ENCODE assay signal across 31 cellular contexts in the genomic region with DNA sequence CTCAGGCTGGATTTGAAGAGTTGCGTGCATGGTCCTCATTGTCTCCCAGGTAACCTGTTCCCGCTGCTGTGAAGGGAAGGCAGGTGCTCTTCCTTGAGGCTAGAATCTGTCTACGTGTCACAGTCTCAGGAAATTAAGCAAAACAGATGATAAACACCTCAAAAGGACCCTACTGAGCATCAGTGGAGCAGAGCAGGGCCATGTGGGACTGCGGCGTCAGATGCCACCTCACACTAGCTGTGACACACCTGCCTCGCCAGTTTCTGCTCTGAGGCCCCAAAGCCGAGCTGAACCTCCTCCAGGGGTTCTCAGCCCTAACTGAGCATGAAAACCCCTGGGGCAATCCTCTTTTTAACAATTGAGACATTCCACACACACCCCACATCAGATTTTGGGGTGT.
"Had no signal": no experiment of that assay in that cellular context is flagged by ENCODE, and none has a peak within 500 bp of the region (broad histone marks: within the 10 kb centered on the region; RNA-seq: fewer than 3 reads in every experiment).

No MANE protein-coding gene starts in this region.

- H3K9me3 ChIP-seq: left lung, lower lobe of right lung, neutrophil, pancreas, prostate gland, suprapubic skin, thoracic aorta, tibial artery, uterus had no signal

- H3K36me3 Mint-ChIP-seq: immature natural killer cell, neural progenitor cell, type B pancreatic cell had no signal

- H3K27ac ChIP-seq: left lung, lower lobe of right lung, neural progenitor cell, neutrophil, pancreas, prostate gland, skin epidermis, suprapubic skin, thoracic aorta, tibial artery, uterus had no signal

- H3K9me3 Mint-ChIP-seq: immature natural killer cell; naive thymus-derived CD8-positive, alpha-beta T cell; nephron; neural progenitor cell; stimulated activated naive B cell treated with anti-CD40 and anti-IgM and Interleukin-4, amounts not matched to agents 10 μg/mL and 1 μg/mL and 100 μg/mL, for 72 hours; stimulated activated naive CD8-positive, alpha-beta T cell treated with anti-CD3 and anti-CD28 coated beads, Interleukin-15, Interleukin-2, amounts not matched to agents 100 ng/mL and 50 ng/mL, for 24 hours; type B pancreatic cell had no signal

- H3K4me3 Mint-ChIP-seq: immature natural killer cell; naive thymus-derived CD8-positive, alpha-beta T cell; nephron; neural progenitor cell; stimulated activated naive B cell treated with anti-CD40 and anti-IgM and Interleukin-4, amounts not matched to agents 10 μg/mL and 1 μg/mL and 100 μg/mL, for 72 hours; stimulated activated naive CD8-positive, alpha-beta T cell treated with anti-CD3 and anti-CD28 coated beads, Interleukin-15, Interleukin-2, amounts not matched to agents 100 ng/mL and 50 ng/mL, for 24 hours; type B pancreatic cell had no signal

- ATAC-seq: left colon; left lung; lower lobe of right lung; naive thymus-derived CD8-positive, alpha-beta T cell; pancreas; right cardiac atrium; sciatic nerve; stimulated activated naive B cell treated with anti-CD40 and anti-IgM and Interleukin-4, amounts not matched to agents 10 μg/mL and 1 μg/mL and 100 μg/mL, for 72 hours had no signal

- H3K4me2 ChIP-seq: neural progenitor cell had no signal

- H3K36me3 ChIP-seq: left lung, lower lobe of right lung, neural progenitor cell, neutrophil, pancreas, prostate gland, suprapubic skin, thoracic aorta, tibial artery, uterus had no signal

- H3K27ac Mint-ChIP-seq: immature natural killer cell; naive thymus-derived CD8-positive, alpha-beta T cell; nephron; neural progenitor cell; stimulated activated naive B cell treated with anti-CD40 and anti-IgM and Interleukin-4, amounts not matched to agents 10 μg/mL and 1 μg/mL and 100 μg/mL, for 72 hours; stimulated activated naive CD8-positive, alpha-beta T cell treated with anti-CD3 and anti-CD28 coated beads, Interleukin-15, Interleukin-2, amounts not matched to agents 100 ng/mL and 50 ng/mL, for 24 hours; type B pancreatic cell had no signal

- H2AFZ ChIP-seq: neural progenitor cell had no signal

- H3K4me1 Mint-ChIP-seq: immature natural killer cell, neural progenitor cell had no signal

- DNase-seq: hypothalamus; immature natural killer cell; kidney; left colon; left lung; lower lobe of right lung; mammary epithelial cell; mesenchymal stem cell; naive thymus-derived CD8-positive, alpha-beta T cell; occipital lobe; pancreas; posterior cingulate gyrus; retina; right cardiac atrium; stimulated activated CD4-positive, alpha-beta T cell treated with anti-CD3 and anti-CD28 coated beads, Interleukin-12 subunit alpha, Interleukin-12 subunit beta, amount 100 ng/mL, for 4 hours; stimulated activated CD4-positive, alpha-beta T cell treated with anti-CD3 and anti-CD28 coated beads, Interleukin-15, amount 100 ng/mL, for 24 hours; stimulated activated CD4-positive, alpha-beta T cell treated with anti-CD3 and anti-CD28 coated beads, Interleukin-2, amount 100 ng/mL, for 24 hours; stimulated activated CD4-positive, alpha-beta T cell treated with anti-CD3 and anti-CD28 coated beads, Interleukin-4, amount 100 ng/mL, for 1 hour; stimulated activated naive B cell treated with anti-CD40 and anti-IgM and Interleukin-4, amounts not matched to agents 10 μg/mL and 1 μg/mL and 100 μg/mL, for 72 hours; tibial artery; uterus had no signal

- H3K27me3 Mint-ChIP-seq: stimulated activated naive B cell treated with anti-CD40 and anti-IgM and Interleukin-4, amounts not matched to agents 10 μg/mL and 1 μg/mL and 100 μg/mL, for 72 hours; stimulated activated naive CD8-positive, alpha-beta T cell treated with anti-CD3 and anti-CD28 coated beads, Interleukin-15, Interleukin-2, amounts not matched to agents 100 ng/mL and 50 ng/mL, for 24 hours; type B pancreatic cell had no signal

- H3K27me3 ChIP-seq: left lung, neural progenitor cell, neutrophil, pancreas, suprapubic skin, tibial artery, uterus had no signal

- H3K4me3 ChIP-seq: left lung, lower lobe of right lung, neural progenitor cell, pancreas, prostate gland, skin epidermis, suprapubic skin, thoracic aorta, tibial artery, uterus had no signal

- H3K4me1 ChIP-seq: left lung, lower lobe of right lung, neural progenitor cell, pancreas, prostate gland, suprapubic skin, tibial artery, uterus had no signal
